Comparison of ENCODE assay signal across 8 cellular contexts in genomic region chr17:10695875-10696407, GRCh38. TPM values are rescaled to one million over a fixed set of nuclear protein-coding genes. Genes with fewer than 3 reads are reported as not detected.
A peak's percentile ranks its signal among the peaks of the same experiment; 100 is the strongest.
DNase-seq lines count a peak whose midpoint lies in the region; ATAC-seq, FAIRE-seq and TF ChIP-seq lines count a peak whose summit lies in the region.
"Not testable (repeated sequence)": the region's sequence is repeated elsewhere in the genome, so short reads cannot be mapped to it uniquely, and the experiment has no call there.

No MANE protein-coding gene starts in this region.

- H3K27ac ChIP-seq in PC-3 (ENCODE audit: low read length); mucosa of rectum (ENCODE audit: low read depth in 2 of 2, low read length in 2 of 2); smooth muscle cell (ENCODE audit: low read depth): not testable (repeated sequence)

- peak overlapping the region; percentile 90 for H3K4me3 Mint-ChIP-seq in activated T-cell treated with anti-CD3 and anti-CD28 coated beads, Interleukin-2, amount 50 U/mL, for 24 hours

- intact Hi-C loops in PC-3 (cut with micrococcal nuclease), result loop anchor here (2.0 kb wide), 1 partner anchor 33 kb away; no protein-coding TSS in a partner anchor

- H3K9ac ChIP-seq in PC-3 (ENCODE audit: low read length) (peak overlapping the region; percentile 93; the same call in 1 of the 2 replicates), smooth muscle cell (ENCODE audit: low read depth) (peak overlapping the region; percentile 95)
- H3K9ac ChIP-seq in mucosa of rectum (ENCODE audit: low read depth in 1 of 2, low read length in 2 of 2), result not testable (repeated sequence)

- not testable (repeated sequence) for H4K20me1 ChIP-seq in PC-3 (ENCODE audit: low read length); smooth muscle cell (ENCODE audit: low read depth)

- H3K27me3 Mint-ChIP-seq in activated T-cell treated with anti-CD3 and anti-CD28 coated beads, Interleukin-2, amount 50 U/mL, for 24 hours, result not testable (repeated sequence)

- CTCF ChIA-PET in PC-3 (lab: Charles Lee), result not testable (repeated sequence)

- not testable (repeated sequence) for H3K9me2 ChIP-seq in PC-3 (replicated peaks; ENCODE audit: low read length)

- FAIRE-seq in bronchial epithelial cell (lab: Jason Lieb, UNC), result not testable (repeated sequence)

- H3K36me3 ChIP-seq in HAP-1 (replicated peaks) (peaks cover 46% of the 10 kb centered on the region), PC-3 (ENCODE audit: low read depth, low read length) (peaks cover 27% of the 10 kb centered on the region), bronchial epithelial cell (ENCODE audit: control insufficient read depth, insufficient read depth, low read length) (peaks cover 12% of the 10 kb centered on the region), mucosa of rectum (ENCODE audit: control insufficient read depth in 2 of 2, insufficient read depth in 2 of 2, low read length in 2 of 2) (peaks cover 33% of the 10 kb centered on the region in 2 donors), smooth muscle cell (ENCODE audit: low read depth) (peaks cover 20% of the 10 kb centered on the region)

- H3K79me2 ChIP-seq in PC-3 (ENCODE audit: low read length) (peaks cover 72% of the 10 kb centered on the region), smooth muscle cell (ENCODE audit: low read depth) (peaks cover 81% of the 10 kb centered on the region)

- ATAC-seq in PC-3, result not testable (repeated sequence)

- POLR2A ChIA-PET in PC-3 (lab: Charles Lee; ENCODE audit: unreplicated experiment), result interaction anchor here (0.6 kb wide), 1 partner anchor 955 kb away, joined by 3 read pairs; no protein-coding TSS in a partner anchor

- TF ChIP-seq CTCF in AG09309 (IDR thresholded peaks at IDR 0.05; ENCODE audit: control insufficient read depth, insufficient read depth, low read depth, low read length, missing control alignments); PC-3 (conservative IDR thresholded peaks at IDR 0.05; ENCODE audit: low read depth, low read length); bronchial epithelial cell (IDR thresholded peaks at IDR 0.05; ENCODE audit: insufficient read depth, low read length, severe bottlenecking); fibroblast of villous mesenchyme (IDR thresholded peaks at IDR 0.05; ENCODE audit: insufficient read depth, low read depth, low read length); smooth muscle cell (IDR thresholded peaks at IDR 0.05; ENCODE audit: borderline replicate concordance, insufficient read depth, poor library complexity, severe bottlenecking): not testable (repeated sequence)

- H3K4me1 ChIP-seq in HAP-1 (peaks cover 12% of the 10 kb centered on the region), smooth muscle cell (ENCODE audit: low read depth) (peaks cover 14% of the 10 kb centered on the region)
- H3K4me1 ChIP-seq in PC-3 (ENCODE audit: insufficient read depth, low read length); mucosa of rectum (ENCODE audit: control insufficient read depth in 2 of 2, insufficient read depth in 2 of 2, low read length in 2 of 2): not testable (repeated sequence)

- H3K4me3 ChIP-seq in AG09309 (ENCODE audit: control insufficient read depth, low read depth, low read length), result peak overlapping the region; percentile 98
- H3K4me3 ChIP-seq in HAP-1, result peak overlapping the region; percentile 92
- H3K4me3 ChIP-seq in PC-3 (ENCODE audit: low read length), result peak overlapping the region; percentile 88
- peak overlapping the region; percentile 92 for H3K4me3 ChIP-seq in bronchial epithelial cell (ENCODE audit: low read depth, low read length)
- H3K4me3 ChIP-seq in fibroblast of villous mesenchyme (ENCODE audit: low read depth, low read length), result peak overlapping the region; percentile 92
- H3K4me3 ChIP-seq in mucosa of rectum (ENCODE audit: low read length in 2 of 2), result peak overlapping the region; percentile 79 to 93
- H3K4me3 ChIP-seq in smooth muscle cell, result peak overlapping the region; percentile 85

- WGBS in smooth muscle cell (ENCODE audit: low lambda C conversion rate), result 84% methylated on average over 17 of the region's 17 CpGs

- in situ Hi-C loops in HAP-1 (cut with MboI; ENCODE audit: low sequenced_read_pairs), result not testable (repeated sequence)

- DNase-seq in AG09309 (ENCODE audit: low read depth); HAP-1 (ENCODE audit: low spot score in 2 of 2); PC-3; activated T-cell treated with anti-CD3 and anti-CD28 coated beads, Interleukin-2, amount 50 U/mL, for 24 hours; bronchial epithelial cell (ENCODE audit: low read depth); fibroblast of villous mesenchyme (ENCODE audit: low read depth); smooth muscle cell (lab: John Stamatoyannopoulos, UW; ENCODE audit: unreplicated experiment): not testable (repeated sequence)

- H3K27ac Mint-ChIP-seq in activated T-cell treated with anti-CD3 and anti-CD28 coated beads, Interleukin-2, amount 50 U/mL, for 24 hours, result peak overlapping the region; percentile 26

- H3K36me3 Mint-ChIP-seq in activated T-cell treated with anti-CD3 and anti-CD28 coated beads, Interleukin-2, amount 50 U/mL, for 24 hours (ENCODE audit: low read depth), result peaks cover 76% of the 10 kb centered on the region

- not testable (repeated sequence) for H3F3A ChIP-seq in PC-3 (ENCODE audit: low read length, unreplicated experiment); smooth muscle cell (ENCODE audit: low read depth)

- H3K4me2 ChIP-seq in PC-3 (ENCODE audit: low read length) (peak overlapping the region; percentile 98), smooth muscle cell (peak overlapping the region; percentile 99)

- peaks cover 58% of the 10 kb centered on the region for H3K4me1 Mint-ChIP-seq in activated T-cell treated with anti-CD3 and anti-CD28 coated beads, Interleukin-2, amount 50 U/mL, for 24 hours (ENCODE audit: low read depth)

- not testable (repeated sequence) for H3K9me3 Mint-ChIP-seq in activated T-cell treated with anti-CD3 and anti-CD28 coated beads, Interleukin-2, amount 50 U/mL, for 24 hours

- BruUV-seq in PC-3 (replicated peaks; lab: Mats Ljungman, UMichigan), result not testable (repeated sequence)

- H2AFZ ChIP-seq in PC-3 (ENCODE audit: low read length); smooth muscle cell (ENCODE audit: low read depth): not testable (repeated sequence)

- not testable (repeated sequence) for H3K27me3 ChIP-seq in HAP-1 (ENCODE audit: low read depth); PC-3 (ENCODE audit: low read length); bronchial epithelial cell (ENCODE audit: control insufficient read depth, insufficient read depth, low read length); mucosa of rectum (ENCODE audit: control insufficient read depth in 2 of 2, insufficient read depth in 2 of 2, low read length in 2 of 2); smooth muscle cell (ENCODE audit: low read depth)

- not testable (repeated sequence) for H3K9me3 ChIP-seq in HAP-1; PC-3 (ENCODE audit: low read length); mucosa of rectum (ENCODE audit: control insufficient read depth in 2 of 2, low read length in 2 of 2); smooth muscle cell (replicated peaks; ENCODE audit: low read depth)

RNA-seq across cellular contexts. Expression of gene SCO1, which starts 1.4 kb away (rescaled TPM):
- 38.0 and 59.7 TPM in 2 replicates for total RNA-seq in PC-3 (2014; rRNA removed)
- total RNA-seq in bronchial epithelial cell, result 24.2 and 26.8 TPM in 2 replicates
- total RNA-seq in fibroblast of villous mesenchyme, result 17.3 and 38.3 TPM in 2 replicates
- total RNA-seq in smooth muscle cell, result 24.8 and 25.9 TPM in 2 replicates
- 28.3 and 30.6 TPM in 2 replicates for polyA plus RNA-seq in smooth muscle cell

RNA-seq across cellular contexts. Expression of gene ADPRM, which starts 1.5 kb away (rescaled TPM):
- 2.4 and 2.9 TPM in 2 replicates for total RNA-seq in PC-3 (2014; rRNA removed)
- total RNA-seq in bronchial epithelial cell, result 14.1 and 20.5 TPM in 2 replicates
- total RNA-seq in fibroblast of villous mesenchyme, result 7.7 and 10.8 TPM in 2 replicates
- 8.3 and 8.6 TPM in 2 replicates for total RNA-seq in smooth muscle cell
- polyA plus RNA-seq in smooth muscle cell, result 9.3 and 11.3 TPM in 2 replicates

RNA-seq across cellular contexts. Expression of gene TMEM220, which starts 33.9 kb away (rescaled TPM):
- total RNA-seq in PC-3 (2014; rRNA removed) (0.98 and 3.9 TPM in 2 replicates), bronchial epithelial cell (0.79 and 0.90 TPM in 2 replicates), fibroblast of villous mesenchyme (2.6 and 3.5 TPM in 2 replicates), smooth muscle cell (0.58 and 3.5 TPM in 2 replicates)
- 4.3 and 5.5 TPM in 2 replicates for polyA plus RNA-seq in smooth muscle cell

RNA-seq across cellular contexts. Expression of gene MYH3, which starts 38.8 kb away (rescaled TPM):
- total RNA-seq in PC-3 (2014; rRNA removed) (1.3 and 4.1 TPM in 2 replicates), bronchial epithelial cell (1.1 and 1.4 TPM in 2 replicates), fibroblast of villous mesenchyme (0.43 and 0.97 TPM in 2 replicates), smooth muscle cell (0.67 and 1.2 TPM in 2 replicates)
- polyA plus RNA-seq in smooth muscle cell, result 1.1 and 1.6 TPM in 2 replicates
